In the genomic region with DNA sequence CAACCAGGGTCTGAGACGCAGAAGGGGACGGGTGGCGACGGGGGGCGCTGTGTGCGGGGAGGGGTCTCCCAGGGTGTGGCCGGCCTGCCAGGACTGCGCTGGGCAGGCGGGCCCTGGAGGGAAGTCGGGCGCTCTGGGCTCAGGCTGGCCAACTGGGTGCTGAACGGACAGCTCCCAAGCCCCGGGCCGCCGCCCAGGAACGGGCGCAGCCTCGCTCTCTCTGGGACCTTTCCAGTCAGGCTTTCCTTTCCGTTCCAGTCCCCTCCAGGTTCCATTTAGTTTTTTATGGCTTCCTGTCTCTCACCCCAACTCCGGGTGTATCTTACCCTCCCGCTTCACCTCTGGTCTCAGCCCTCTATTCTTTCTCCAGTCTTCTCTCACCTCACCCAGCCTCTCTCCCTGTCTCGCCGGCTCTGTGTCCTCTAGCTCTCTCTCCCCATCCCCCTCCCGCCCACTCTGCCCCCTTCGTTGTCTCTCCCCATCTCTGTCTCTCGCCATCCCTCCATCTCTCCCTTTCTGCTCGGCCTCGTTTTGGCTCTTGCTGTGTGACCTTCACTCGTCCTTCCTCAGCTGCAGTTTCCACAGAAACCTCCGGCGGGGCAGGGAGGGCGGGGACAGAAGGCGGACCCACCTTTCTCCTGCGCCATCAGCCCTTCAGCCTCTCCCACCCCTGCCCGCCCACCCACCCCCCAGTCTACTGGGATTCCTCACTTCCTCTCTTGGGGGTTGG, we compare ENCODE assay signal across 8 cellular contexts. TPM values are rescaled to one million over a fixed set of nuclear protein-coding genes. Genes with fewer than 3 reads are reported as not detected.
A peak's percentile ranks its signal among the peaks of the same experiment; 100 is the strongest.
DNase-seq lines count a peak whose midpoint lies in the region; ATAC-seq, FAIRE-seq and TF ChIP-seq lines count a peak whose summit lies in the region.

No MANE protein-coding gene starts in this region.

- DNase-seq in GM12891 (ENCODE audit: insufficient read length, low spot score), result peak; percentile 62
- DNase-seq in NCI-H1694 (lab: John Stamatoyannopoulos, UW), result peak; percentile 93
- peak; percentile 58 to 61 for DNase-seq in activated T-cell treated with anti-CD3 and anti-CD28 coated beads, Interleukin-2, amount 50 U/mL, for 72 hours
- peak; percentile 26 for DNase-seq in glomerular visceral epithelial cell (ENCODE audit: extremely low spot score)
- peak; percentile 58 for DNase-seq in progenitor cell of endocrine pancreas (ENCODE audit: low spot score, unreplicated experiment)
- DNase-seq in middle frontal gyrus (ENCODE audit: extremely low spot score, low spot score), result no peak
- DNase-seq in COLO668 (lab: John Stamatoyannopoulos, UW; ENCODE audit: unreplicated experiment), result no peak

- peak overlapping the region; percentile 34 to 77 for H3K4me3 Mint-ChIP-seq in activated T-cell treated with anti-CD3 and anti-CD28 coated beads, Interleukin-2, amount 50 U/mL, for 72 hours
- no peak overlapping the region for H3K4me3 Mint-ChIP-seq in progenitor cell of endocrine pancreas (ENCODE audit: low read depth)

- H3K27ac Mint-ChIP-seq in activated T-cell treated with anti-CD3 and anti-CD28 coated beads, Interleukin-2, amount 50 U/mL, for 72 hours, result no peak overlapping the region
- no peak overlapping the region for H3K27ac Mint-ChIP-seq in progenitor cell of endocrine pancreas

- H3K36me3 Mint-ChIP-seq in activated T-cell treated with anti-CD3 and anti-CD28 coated beads, Interleukin-2, amount 50 U/mL, for 72 hours (ENCODE audit: insufficient read depth in 2 of 2), result peaks cover 0 to 2% of the 10 kb centered on the region in 2 donors
- no peaks in the 10 kb centered on the region for H3K36me3 Mint-ChIP-seq in progenitor cell of endocrine pancreas (ENCODE audit: insufficient read depth)

- peaks cover 47% of the 10 kb centered on the region for H3K4me1 Mint-ChIP-seq in activated T-cell treated with anti-CD3 and anti-CD28 coated beads, Interleukin-2, amount 50 U/mL, for 72 hours (ENCODE audit: low read depth)
- peaks cover 6% of the 10 kb centered on the region for H3K4me1 Mint-ChIP-seq in progenitor cell of endocrine pancreas (ENCODE audit: low read depth)

- no peaks in the 10 kb centered on the region for H3K9me3 Mint-ChIP-seq in activated T-cell treated with anti-CD3 and anti-CD28 coated beads, Interleukin-2, amount 50 U/mL, for 72 hours
- no peaks in the 10 kb centered on the region for H3K9me3 Mint-ChIP-seq in progenitor cell of endocrine pancreas (ENCODE audit: low read depth)

- no peak for TF ChIP-seq CTCF in progenitor cell of endocrine pancreas (IDR thresholded peaks at IDR 0.05; ENCODE audit: unreplicated experiment)

- H3K27me3 Mint-ChIP-seq in activated T-cell treated with anti-CD3 and anti-CD28 coated beads, Interleukin-2, amount 50 U/mL, for 72 hours (ENCODE audit: low read depth), result peaks cover 71% of the 10 kb centered on the region
- peaks cover 81% of the 10 kb centered on the region for H3K27me3 Mint-ChIP-seq in progenitor cell of endocrine pancreas

- TF ChIP-seq POLR2A in GM12891 (IDR thresholded peaks at IDR 0.05; ENCODE audit: low read depth, low read length), result no peak

- peak in 1 of 2 donors; percentile 25 for ATAC-seq in activated T-cell treated with anti-CD3 and anti-CD28 coated beads, Interleukin-2, amount 50 U/mL, for 72 hours (replicated peaks in 1 of 2)
- ATAC-seq in GM18498 (IDR thresholded peaks at IDR 0.05; ENCODE audit: unreplicated experiment), result no peak

- no peak for FAIRE-seq in GM12891 (lab: Jason Lieb, UNC)

TF ChIP-seq in GM12891, 5 proteins besides CTCF, POLR2A, EP300 and RAD21:
- TF ChIP-seq POLR2AphosphoS5 (IDR thresholded peaks at IDR 0.05; ENCODE audit: low read depth, low read length) (no peak), SPI1 (IDR thresholded peaks at IDR 0.05; ENCODE audit: low read depth, low read length) (no peak), PAX5 (IDR thresholded peaks at IDR 0.05; ENCODE audit: insufficient read depth, low read length, severe bottlenecking) (no peak), TAF1 (IDR thresholded peaks at IDR 0.05; ENCODE audit: low read depth, low read length) (no peak)

RNA-seq across cellular contexts. Expression of a gene that starts 3.3 kb away (rescaled TPM):
- polyA plus RNA-seq in GM12891 (2012; ENCODE audit: low read depth, missing spikeins), result 1.6 TPM
- total RNA-seq in activated T-cell treated with anti-CD3 and anti-CD28 coated beads, Interleukin-2, amount 50 U/mL, for 72 hours, result 1 to 10 TPM; 4.3 to 6.2 TPM
- total RNA-seq in progenitor cell of endocrine pancreas, result 0.29 TPM in 2 replicates

RNA-seq across cellular contexts. Expression of a gene that starts 38.2 kb away (rescaled TPM):
- 49.2 TPM for polyA plus RNA-seq in GM12891 (2012; ENCODE audit: low read depth, missing spikeins)
- 10 to 100 TPM; 64.5 to 81.0 TPM for total RNA-seq in activated T-cell treated with anti-CD3 and anti-CD28 coated beads, Interleukin-2, amount 50 U/mL, for 72 hours
- total RNA-seq in progenitor cell of endocrine pancreas, result 86.6 and 87.7 TPM in 2 replicates

Comparison
In these comparisons a context has a peak if more than half of its experiments do, and no peak if none do; other contexts are left out.
1. DNase-seq: peak in GM12891 (single experiment), NCI-H1694 (single experiment), activated T-cell treated with anti-CD3 and anti-CD28 coated beads, Interleukin-2, amount 50 U/mL, for 72 hours (2 of 2), glomerular visceral epithelial cell (single experiment) and progenitor cell of endocrine pancreas (single experiment); none in middle frontal gyrus (single experiment) and COLO668 (single experiment).